Comparison of ENCODE assay signal across 1 cellular context in the genomic region with DNA sequence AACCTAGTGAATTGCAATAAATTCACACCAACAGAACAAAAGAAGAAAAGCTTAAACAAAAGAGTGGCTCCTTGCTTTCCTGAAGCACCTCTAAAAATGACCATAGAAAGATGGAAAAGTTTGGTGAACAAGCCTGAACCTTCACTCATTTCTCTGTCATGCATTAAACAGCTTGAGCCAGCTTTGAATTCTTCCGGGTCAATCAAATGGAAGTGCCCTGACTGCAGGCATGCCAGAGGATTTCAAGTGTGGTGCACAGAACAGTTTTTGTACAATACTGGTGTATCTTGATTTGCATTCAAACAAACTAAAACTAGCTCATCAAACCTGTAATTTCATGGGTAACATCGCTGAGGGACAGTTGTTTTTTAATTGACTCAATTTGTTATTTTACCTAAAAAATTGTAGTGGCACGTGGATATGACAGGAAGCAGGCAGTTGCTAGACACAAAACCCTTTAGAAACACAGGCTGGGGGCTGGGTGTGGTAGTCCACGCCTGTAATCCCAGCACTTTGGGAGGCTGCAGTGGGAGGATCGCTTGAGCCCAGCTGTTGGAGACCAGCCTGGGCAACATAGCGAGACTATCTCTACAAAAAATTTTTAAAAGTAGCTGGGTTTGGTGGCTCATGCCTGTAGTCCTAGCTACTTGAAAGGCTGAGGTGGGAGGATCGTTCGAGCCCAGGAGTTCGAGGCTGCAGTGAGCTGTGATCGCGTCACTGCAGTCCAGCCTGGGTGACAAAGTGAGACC.
TF ChIP-seq lines count a peak whose summit lies in the region.

No MANE protein-coding gene starts in this region.

TF ChIP-seq in K562, 482 proteins besides CTCF, POLR2A, EP300 and RAD21 (continues in another document):
- TF ChIP-seq HDAC1 (IDR thresholded peaks at IDR 0.05) (peak in 1 of 2 experiments; percentile 9; a peak in 1 of 4 replicates), ZNF57 (CRISPR knock-in tag; IDR thresholded peaks at IDR 0.05) (no peak), KDM1A (IDR thresholded peaks at IDR 0.05) (peak in 1 of 2 experiments; percentile 31; a peak in 1 of 4 replicates), SLC30A9 (CRISPR knock-in tag; IDR thresholded peaks at IDR 0.05) (no peak), ZNF695 (CRISPR knock-in tag; IDR thresholded peaks at IDR 0.05) (no peak), CXXC5 (CRISPR knock-in tag; IDR thresholded peaks at IDR 0.05) (peak; percentile 30), ETV5 (CRISPR knock-in tag; IDR thresholded peaks at IDR 0.05; ENCODE audit: low read depth) (peak; percentile 32; the same call in 1 of the 2 replicates), FOXA1 (IDR thresholded peaks at IDR 0.05; ENCODE audit: borderline replicate concordance) (no peak), FOXP1 (CRISPR knock-in tag; IDR thresholded peaks at IDR 0.05) (no peak), SMARCA4 (IDR thresholded peaks at IDR 0.05) (0 out of 2 replicates have a peak, but pooled peaks have one; percentile 21), RBBP5 (IDR thresholded peaks at IDR 0.05; ENCODE audit: borderline replicate concordance, insufficient read depth, low read length, poor library complexity, severe bottlenecking) (peak; percentile 28), TEAD4 (IDR thresholded peaks at IDR 0.05; ENCODE audit: low read length) (no peak), TEAD4 (CRISPR knock-in tag; IDR thresholded peaks at IDR 0.05; ENCODE audit: borderline replicate concordance) (no peak), SRSF3 (IDR thresholded peaks at IDR 0.05; ENCODE audit: insufficient read depth, low read length) (no peak), ZNF121 (CRISPR knock-in tag; conservative IDR thresholded peaks at IDR 0.05) (peak; percentile 90), DACH1 (IDR thresholded peaks at IDR 0.05; ENCODE audit: partially characterized antibody) (peak; percentile 64), RHOXF2B (CRISPR knock-in tag; conservative IDR thresholded peaks at IDR 0.05) (no peak)
- TF ChIP-seq, protein P1, sequence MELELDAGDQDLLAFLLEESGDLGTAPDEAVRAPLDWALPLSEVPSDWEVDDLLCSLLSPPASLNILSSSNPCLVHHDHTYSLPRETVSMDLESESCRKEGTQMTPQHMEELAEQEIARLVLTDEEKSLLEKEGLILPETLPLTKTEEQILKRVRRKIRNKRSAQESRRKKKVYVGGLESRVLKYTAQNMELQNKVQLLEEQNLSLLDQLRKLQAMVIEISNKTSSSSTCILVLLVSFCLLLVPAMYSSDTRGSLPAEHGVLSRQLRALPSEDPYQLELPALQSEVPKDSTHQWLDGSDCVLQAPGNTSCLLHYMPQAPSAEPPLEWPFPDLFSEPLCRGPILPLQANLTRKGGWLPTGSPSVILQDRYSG (tag; conservative IDR thresholded peaks at IDR 0.05; ENCODE audit: low read depth) = no peak
- TF ChIP-seq, protein P2, sequence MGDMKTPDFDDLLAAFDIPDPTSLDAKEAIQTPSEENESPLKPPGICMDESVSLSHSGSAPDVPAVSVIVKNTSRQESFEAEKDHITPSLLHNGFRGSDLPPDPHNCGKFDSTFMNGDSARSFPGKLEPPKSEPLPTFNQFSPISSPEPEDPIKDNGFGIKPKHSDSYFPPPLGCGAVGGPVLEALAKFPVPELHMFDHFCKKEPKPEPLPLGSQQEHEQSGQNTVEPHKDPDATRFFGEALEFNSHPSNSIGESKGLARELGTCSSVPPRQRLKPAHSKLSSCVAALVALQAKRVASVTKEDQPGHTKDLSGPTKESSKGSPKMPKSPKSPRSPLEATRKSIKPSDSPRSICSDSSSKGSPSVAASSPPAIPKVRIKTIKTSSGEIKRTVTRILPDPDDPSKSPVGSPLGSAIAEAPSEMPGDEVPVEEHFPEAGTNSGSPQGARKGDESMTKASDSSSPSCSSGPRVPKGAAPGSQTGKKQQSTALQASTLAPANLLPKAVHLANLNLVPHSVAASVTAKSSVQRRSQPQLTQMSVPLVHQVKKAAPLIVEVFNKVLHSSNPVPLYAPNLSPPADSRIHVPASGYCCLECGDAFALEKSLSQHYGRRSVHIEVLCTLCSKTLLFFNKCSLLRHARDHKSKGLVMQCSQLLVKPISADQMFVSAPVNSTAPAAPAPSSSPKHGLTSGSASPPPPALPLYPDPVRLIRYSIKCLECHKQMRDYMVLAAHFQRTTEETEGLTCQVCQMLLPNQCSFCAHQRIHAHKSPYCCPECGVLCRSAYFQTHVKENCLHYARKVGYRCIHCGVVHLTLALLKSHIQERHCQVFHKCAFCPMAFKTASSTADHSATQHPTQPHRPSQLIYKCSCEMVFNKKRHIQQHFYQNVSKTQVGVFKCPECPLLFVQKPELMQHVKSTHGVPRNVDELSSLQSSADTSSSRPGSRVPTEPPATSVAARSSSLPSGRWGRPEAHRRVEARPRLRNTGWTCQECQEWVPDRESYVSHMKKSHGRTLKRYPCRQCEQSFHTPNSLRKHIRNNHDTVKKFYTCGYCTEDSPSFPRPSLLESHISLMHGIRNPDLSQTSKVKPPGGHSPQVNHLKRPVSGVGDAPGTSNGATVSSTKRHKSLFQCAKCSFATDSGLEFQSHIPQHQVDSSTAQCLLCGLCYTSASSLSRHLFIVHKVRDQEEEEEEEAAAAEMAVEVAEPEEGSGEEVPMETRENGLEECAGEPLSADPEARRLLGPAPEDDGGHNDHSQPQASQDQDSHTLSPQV (IDR thresholded peaks at IDR 0.05) = peak; percentile 47; the same call in 1 of the 2 replicates
- TF ChIP-seq, protein P3, sequence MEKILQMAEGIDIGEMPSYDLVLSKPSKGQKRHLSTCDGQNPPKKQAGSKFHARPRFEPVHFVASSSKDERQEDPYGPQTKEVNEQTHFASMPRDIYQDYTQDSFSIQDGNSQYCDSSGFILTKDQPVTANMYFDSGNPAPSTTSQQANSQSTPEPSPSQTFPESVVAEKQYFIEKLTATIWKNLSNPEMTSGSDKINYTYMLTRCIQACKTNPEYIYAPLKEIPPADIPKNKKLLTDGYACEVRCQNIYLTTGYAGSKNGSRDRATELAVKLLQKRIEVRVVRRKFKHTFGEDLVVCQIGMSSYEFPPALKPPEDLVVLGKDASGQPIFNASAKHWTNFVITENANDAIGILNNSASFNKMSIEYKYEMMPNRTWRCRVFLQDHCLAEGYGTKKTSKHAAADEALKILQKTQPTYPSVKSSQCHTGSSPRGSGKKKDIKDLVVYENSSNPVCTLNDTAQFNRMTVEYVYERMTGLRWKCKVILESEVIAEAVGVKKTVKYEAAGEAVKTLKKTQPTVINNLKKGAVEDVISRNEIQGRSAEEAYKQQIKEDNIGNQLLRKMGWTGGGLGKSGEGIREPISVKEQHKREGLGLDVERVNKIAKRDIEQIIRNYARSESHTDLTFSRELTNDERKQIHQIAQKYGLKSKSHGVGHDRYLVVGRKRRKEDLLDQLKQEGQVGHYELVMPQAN (IDR thresholded peaks at IDR 0.05; ENCODE audit: borderline replicate concordance) = peak; percentile 35; the same call in 1 of the 2 replicates
- TF ChIP-seq, protein P4, sequence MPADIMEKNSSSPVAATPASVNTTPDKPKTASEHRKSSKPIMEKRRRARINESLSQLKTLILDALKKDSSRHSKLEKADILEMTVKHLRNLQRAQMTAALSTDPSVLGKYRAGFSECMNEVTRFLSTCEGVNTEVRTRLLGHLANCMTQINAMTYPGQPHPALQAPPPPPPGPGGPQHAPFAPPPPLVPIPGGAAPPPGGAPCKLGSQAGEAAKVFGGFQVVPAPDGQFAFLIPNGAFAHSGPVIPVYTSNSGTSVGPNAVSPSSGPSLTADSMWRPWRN (IDR thresholded peaks at IDR 0.05; ENCODE audit: low read depth) = no peak
- TF ChIP-seq, protein P5, sequence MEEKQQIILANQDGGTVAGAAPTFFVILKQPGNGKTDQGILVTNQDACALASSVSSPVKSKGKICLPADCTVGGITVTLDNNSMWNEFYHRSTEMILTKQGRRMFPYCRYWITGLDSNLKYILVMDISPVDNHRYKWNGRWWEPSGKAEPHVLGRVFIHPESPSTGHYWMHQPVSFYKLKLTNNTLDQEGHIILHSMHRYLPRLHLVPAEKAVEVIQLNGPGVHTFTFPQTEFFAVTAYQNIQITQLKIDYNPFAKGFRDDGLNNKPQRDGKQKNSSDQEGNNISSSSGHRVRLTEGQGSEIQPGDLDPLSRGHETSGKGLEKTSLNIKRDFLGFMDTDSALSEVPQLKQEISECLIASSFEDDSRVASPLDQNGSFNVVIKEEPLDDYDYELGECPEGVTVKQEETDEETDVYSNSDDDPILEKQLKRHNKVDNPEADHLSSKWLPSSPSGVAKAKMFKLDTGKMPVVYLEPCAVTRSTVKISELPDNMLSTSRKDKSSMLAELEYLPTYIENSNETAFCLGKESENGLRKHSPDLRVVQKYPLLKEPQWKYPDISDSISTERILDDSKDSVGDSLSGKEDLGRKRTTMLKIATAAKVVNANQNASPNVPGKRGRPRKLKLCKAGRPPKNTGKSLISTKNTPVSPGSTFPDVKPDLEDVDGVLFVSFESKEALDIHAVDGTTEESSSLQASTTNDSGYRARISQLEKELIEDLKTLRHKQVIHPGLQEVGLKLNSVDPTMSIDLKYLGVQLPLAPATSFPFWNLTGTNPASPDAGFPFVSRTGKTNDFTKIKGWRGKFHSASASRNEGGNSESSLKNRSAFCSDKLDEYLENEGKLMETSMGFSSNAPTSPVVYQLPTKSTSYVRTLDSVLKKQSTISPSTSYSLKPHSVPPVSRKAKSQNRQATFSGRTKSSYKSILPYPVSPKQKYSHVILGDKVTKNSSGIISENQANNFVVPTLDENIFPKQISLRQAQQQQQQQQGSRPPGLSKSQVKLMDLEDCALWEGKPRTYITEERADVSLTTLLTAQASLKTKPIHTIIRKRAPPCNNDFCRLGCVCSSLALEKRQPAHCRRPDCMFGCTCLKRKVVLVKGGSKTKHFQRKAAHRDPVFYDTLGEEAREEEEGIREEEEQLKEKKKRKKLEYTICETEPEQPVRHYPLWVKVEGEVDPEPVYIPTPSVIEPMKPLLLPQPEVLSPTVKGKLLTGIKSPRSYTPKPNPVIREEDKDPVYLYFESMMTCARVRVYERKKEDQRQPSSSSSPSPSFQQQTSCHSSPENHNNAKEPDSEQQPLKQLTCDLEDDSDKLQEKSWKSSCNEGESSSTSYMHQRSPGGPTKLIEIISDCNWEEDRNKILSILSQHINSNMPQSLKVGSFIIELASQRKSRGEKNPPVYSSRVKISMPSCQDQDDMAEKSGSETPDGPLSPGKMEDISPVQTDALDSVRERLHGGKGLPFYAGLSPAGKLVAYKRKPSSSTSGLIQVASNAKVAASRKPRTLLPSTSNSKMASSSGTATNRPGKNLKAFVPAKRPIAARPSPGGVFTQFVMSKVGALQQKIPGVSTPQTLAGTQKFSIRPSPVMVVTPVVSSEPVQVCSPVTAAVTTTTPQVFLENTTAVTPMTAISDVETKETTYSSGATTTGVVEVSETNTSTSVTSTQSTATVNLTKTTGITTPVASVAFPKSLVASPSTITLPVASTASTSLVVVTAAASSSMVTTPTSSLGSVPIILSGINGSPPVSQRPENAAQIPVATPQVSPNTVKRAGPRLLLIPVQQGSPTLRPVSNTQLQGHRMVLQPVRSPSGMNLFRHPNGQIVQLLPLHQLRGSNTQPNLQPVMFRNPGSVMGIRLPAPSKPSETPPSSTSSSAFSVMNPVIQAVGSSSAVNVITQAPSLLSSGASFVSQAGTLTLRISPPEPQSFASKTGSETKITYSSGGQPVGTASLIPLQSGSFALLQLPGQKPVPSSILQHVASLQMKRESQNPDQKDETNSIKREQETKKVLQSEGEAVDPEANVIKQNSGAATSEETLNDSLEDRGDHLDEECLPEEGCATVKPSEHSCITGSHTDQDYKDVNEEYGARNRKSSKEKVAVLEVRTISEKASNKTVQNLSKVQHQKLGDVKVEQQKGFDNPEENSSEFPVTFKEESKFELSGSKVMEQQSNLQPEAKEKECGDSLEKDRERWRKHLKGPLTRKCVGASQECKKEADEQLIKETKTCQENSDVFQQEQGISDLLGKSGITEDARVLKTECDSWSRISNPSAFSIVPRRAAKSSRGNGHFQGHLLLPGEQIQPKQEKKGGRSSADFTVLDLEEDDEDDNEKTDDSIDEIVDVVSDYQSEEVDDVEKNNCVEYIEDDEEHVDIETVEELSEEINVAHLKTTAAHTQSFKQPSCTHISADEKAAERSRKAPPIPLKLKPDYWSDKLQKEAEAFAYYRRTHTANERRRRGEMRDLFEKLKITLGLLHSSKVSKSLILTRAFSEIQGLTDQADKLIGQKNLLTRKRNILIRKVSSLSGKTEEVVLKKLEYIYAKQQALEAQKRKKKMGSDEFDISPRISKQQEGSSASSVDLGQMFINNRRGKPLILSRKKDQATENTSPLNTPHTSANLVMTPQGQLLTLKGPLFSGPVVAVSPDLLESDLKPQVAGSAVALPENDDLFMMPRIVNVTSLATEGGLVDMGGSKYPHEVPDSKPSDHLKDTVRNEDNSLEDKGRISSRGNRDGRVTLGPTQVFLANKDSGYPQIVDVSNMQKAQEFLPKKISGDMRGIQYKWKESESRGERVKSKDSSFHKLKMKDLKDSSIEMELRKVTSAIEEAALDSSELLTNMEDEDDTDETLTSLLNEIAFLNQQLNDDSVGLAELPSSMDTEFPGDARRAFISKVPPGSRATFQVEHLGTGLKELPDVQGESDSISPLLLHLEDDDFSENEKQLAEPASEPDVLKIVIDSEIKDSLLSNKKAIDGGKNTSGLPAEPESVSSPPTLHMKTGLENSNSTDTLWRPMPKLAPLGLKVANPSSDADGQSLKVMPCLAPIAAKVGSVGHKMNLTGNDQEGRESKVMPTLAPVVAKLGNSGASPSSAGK (IDR thresholded peaks at IDR 0.05) = 0 out of 2 replicates have a peak, but pooled peaks have one; percentile 27
- TF ChIP-seq, protein P6, sequence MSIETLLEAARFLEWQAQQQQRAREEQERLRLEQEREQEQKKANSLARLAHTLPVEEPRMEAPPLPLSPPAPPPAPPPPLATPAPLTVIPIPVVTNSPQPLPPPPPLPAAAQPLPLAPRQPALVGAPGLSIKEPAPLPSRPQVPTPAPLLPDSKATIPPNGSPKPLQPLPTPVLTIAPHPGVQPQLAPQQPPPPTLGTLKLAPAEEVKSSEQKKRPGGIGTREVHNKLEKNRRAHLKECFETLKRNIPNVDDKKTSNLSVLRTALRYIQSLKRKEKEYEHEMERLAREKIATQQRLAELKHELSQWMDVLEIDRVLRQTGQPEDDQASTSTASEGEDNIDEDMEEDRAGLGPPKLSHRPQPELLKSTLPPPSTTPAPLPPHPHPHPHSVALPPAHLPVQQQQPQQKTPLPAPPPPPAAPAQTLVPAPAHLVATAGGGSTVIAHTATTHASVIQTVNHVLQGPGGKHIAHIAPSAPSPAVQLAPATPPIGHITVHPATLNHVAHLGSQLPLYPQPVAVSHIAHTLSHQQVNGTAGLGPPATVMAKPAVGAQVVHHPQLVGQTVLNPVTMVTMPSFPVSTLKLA (conservative IDR thresholded peaks at IDR 0.05) = peak in 1 of 2 experiments; percentile 57; a peak in 3 of 4 replicates
- TF ChIP-seq, protein P7, sequence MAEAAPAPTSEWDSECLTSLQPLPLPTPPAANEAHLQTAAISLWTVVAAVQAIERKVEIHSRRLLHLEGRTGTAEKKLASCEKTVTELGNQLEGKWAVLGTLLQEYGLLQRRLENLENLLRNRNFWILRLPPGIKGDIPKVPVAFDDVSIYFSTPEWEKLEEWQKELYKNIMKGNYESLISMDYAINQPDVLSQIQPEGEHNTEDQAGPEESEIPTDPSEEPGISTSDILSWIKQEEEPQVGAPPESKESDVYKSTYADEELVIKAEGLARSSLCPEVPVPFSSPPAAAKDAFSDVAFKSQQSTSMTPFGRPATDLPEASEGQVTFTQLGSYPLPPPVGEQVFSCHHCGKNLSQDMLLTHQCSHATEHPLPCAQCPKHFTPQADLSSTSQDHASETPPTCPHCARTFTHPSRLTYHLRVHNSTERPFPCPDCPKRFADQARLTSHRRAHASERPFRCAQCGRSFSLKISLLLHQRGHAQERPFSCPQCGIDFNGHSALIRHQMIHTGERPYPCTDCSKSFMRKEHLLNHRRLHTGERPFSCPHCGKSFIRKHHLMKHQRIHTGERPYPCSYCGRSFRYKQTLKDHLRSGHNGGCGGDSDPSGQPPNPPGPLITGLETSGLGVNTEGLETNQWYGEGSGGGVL (CRISPR knock-in tag; IDR thresholded peaks at IDR 0.05) = no peak
- TF ChIP-seq, protein P8, sequence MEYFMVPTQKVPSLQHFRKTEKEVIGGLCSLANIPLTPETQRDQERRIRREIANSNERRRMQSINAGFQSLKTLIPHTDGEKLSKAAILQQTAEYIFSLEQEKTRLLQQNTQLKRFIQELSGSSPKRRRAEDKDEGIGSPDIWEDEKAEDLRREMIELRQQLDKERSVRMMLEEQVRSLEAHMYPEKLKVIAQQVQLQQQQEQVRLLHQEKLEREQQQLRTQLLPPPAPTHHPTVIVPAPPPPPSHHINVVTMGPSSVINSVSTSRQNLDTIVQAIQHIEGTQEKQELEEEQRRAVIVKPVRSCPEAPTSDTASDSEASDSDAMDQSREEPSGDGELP (CRISPR knock-in tag; IDR thresholded peaks at IDR 0.05; ENCODE audit: borderline replicate concordance) = peak; percentile 71; the same call in 1 of the 2 replicates
